In genomic region chr15:66378814-66379430, GRCh38 we compare ENCODE assay signal across 18 cellular contexts. TPM values are rescaled to one million over a fixed set of nuclear protein-coding genes. Genes with fewer than 3 reads are reported as not detected.
DNase-seq lines count a peak whose midpoint lies in the region; ATAC-seq and TF ChIP-seq lines count a peak whose summit lies in the region.
"Had no signal": no experiment of that assay in that cellular context is flagged by ENCODE, and none has a peak within 500 bp of the region (broad histone marks: within the 10 kb centered on the region; RNA-seq: fewer than 3 reads in every experiment).

No MANE protein-coding gene starts in this region.

- intact Hi-C loops in dendritic cell treated with granulocyte-macrophage colony-stimulating factor and Interleukin-4, amounts not matched to agents 40 ng/mL and 50 ng/mL, for 4 days (cut with micrococcal nuclease): no loop called here

- no peak for TF ChIP-seq CTCF in WTC11 (IDR thresholded peaks at IDR 0.05)
- TF ChIP-seq CTCF in progenitor cell of endocrine pancreas (IDR thresholded peaks at IDR 0.05; ENCODE audit: unreplicated experiment): no peak

- ATAC-seq in WTC11: no peak

- POLR2A ChIA-PET in WTC11 (lab: Charles Lee): no interaction called here

- H3K4me1 Mint-ChIP-seq in WTC11 (no peaks in the 10 kb centered on the region), progenitor cell of endocrine pancreas (ENCODE audit: low read depth) (peaks cover 4% of the 10 kb centered on the region)
- H3K4me1 Mint-ChIP-seq in dendritic cell treated with granulocyte-macrophage colony-stimulating factor and Interleukin-4, amounts not matched to agents 40 ng/mL and 50 ng/mL, for 4 days (ENCODE audit: low read depth): no peaks in the 10 kb centered on the region
- H3K4me1 Mint-ChIP-seq: CD4-positive, CD25-positive, alpha-beta regulatory T cell; CD8-positive, alpha-beta memory T cell had no signal

- H3K36me3 Mint-ChIP-seq in WTC11 (peaks cover 7% of the 10 kb centered on the region; the same call in 1 of the 2 replicates), progenitor cell of endocrine pancreas (ENCODE audit: insufficient read depth) (peaks cover 1% of the 10 kb centered on the region)
- H3K36me3 Mint-ChIP-seq in dendritic cell treated with granulocyte-macrophage colony-stimulating factor and Interleukin-4, amounts not matched to agents 40 ng/mL and 50 ng/mL, for 4 days (ENCODE audit: low read depth): no peaks in the 10 kb centered on the region
- H3K36me3 Mint-ChIP-seq: CD14-positive monocyte; CD4-positive, alpha-beta memory T cell; CD4-positive, CD25-positive, alpha-beta regulatory T cell had no signal

- H3K27ac Mint-ChIP-seq in WTC11 (0 out of 2 replicates have a peak overlapping the region, but pooled peaks have one; percentile 36), progenitor cell of endocrine pancreas (peak overlapping the region; percentile 37)
- H3K27ac Mint-ChIP-seq in dendritic cell treated with granulocyte-macrophage colony-stimulating factor and Interleukin-4, amounts not matched to agents 40 ng/mL and 50 ng/mL, for 4 days: peak overlapping the region; percentile 41
- H3K27ac Mint-ChIP-seq: CD4-positive, CD25-positive, alpha-beta regulatory T cell; CD8-positive, alpha-beta memory T cell had no signal

- DNase-seq in WTC11 (ENCODE audit: low spot score): no peak
- DNase-seq in progenitor cell of endocrine pancreas (ENCODE audit: low spot score, unreplicated experiment): no peak
- no peak for DNase-seq in COR-L47 (lab: John Stamatoyannopoulos, UW)
- no peak for DNase-seq in NCI-H69 (lab: John Stamatoyannopoulos, UW)
- DNase-seq in NAMALWA (ENCODE audit: low spot score): no peak
- DNase-seq: 8988T; ACHN; BE2C; C1 segment of cervical spinal cord; Caco-2; Calu3; CD4-positive, alpha-beta memory T cell; CD4-positive, CD25-positive, alpha-beta regulatory T cell; CD8-positive, alpha-beta memory T cell; DMS79 treated with DMSO at 0.1 percent for 48 hours; GF-D8 had no signal

- peaks cover 10% of the 10 kb centered on the region for H3K9me3 Mint-ChIP-seq in WTC11
- peaks cover 10% of the 10 kb centered on the region for H3K9me3 Mint-ChIP-seq in dendritic cell treated with granulocyte-macrophage colony-stimulating factor and Interleukin-4, amounts not matched to agents 40 ng/mL and 50 ng/mL, for 4 days
- peaks cover 5% of the 10 kb centered on the region for H3K9me3 Mint-ChIP-seq in progenitor cell of endocrine pancreas (ENCODE audit: low read depth)

- CTCF ChIA-PET in WTC11 (lab: Charles Lee): no interaction called here

- no peaks in the 10 kb centered on the region; the same call in 1 of the 2 replicates for H3K27me3 Mint-ChIP-seq in WTC11 (ENCODE audit: low read depth)
- H3K27me3 Mint-ChIP-seq in dendritic cell treated with granulocyte-macrophage colony-stimulating factor and Interleukin-4, amounts not matched to agents 40 ng/mL and 50 ng/mL, for 4 days: no peaks in the 10 kb centered on the region
- H3K27me3 Mint-ChIP-seq in progenitor cell of endocrine pancreas: no peaks in the 10 kb centered on the region
- H3K27me3 Mint-ChIP-seq: CD4-positive, alpha-beta memory T cell; CD4-positive, CD25-positive, alpha-beta regulatory T cell had no signal

- H3K4me3 Mint-ChIP-seq in WTC11 (no peak overlapping the region), progenitor cell of endocrine pancreas (ENCODE audit: low read depth) (no peak overlapping the region)
- no peak overlapping the region for H3K4me3 Mint-ChIP-seq in dendritic cell treated with granulocyte-macrophage colony-stimulating factor and Interleukin-4, amounts not matched to agents 40 ng/mL and 50 ng/mL, for 4 days
- H3K4me3 Mint-ChIP-seq: CD14-positive monocyte; CD4-positive, alpha-beta memory T cell; CD4-positive, CD25-positive, alpha-beta regulatory T cell; CD8-positive, alpha-beta memory T cell had no signal

TF ChIP-seq in WTC11, 78 proteins besides CTCF, POLR2A, EP300 and RAD21 (continues in another document):
- TF ChIP-seq ZNF317 (CRISPR knock-in tag; IDR thresholded peaks at IDR 0.05; ENCODE audit: borderline replicate concordance, low read depth) (no peak), ZNF263 (CRISPR knock-in tag; IDR thresholded peaks at IDR 0.05; ENCODE audit: low read depth) (no peak), AR (CRISPR knock-in tag; IDR thresholded peaks at IDR 0.05) (no peak), CREB1 (CRISPR knock-in tag; IDR thresholded peaks at IDR 0.05) (no peak), ZNF121 (CRISPR knock-in tag; IDR thresholded peaks at IDR 0.05) (no peak), ZSCAN18 (CRISPR knock-in tag; IDR thresholded peaks at IDR 0.05) (no peak), NFYB (CRISPR knock-in tag; conservative IDR thresholded peaks at IDR 0.05; ENCODE audit: low read depth) (no peak), ZNF219 (CRISPR knock-in tag; IDR thresholded peaks at IDR 0.05; ENCODE audit: borderline replicate concordance) (no peak), USF1 (CRISPR knock-in tag; IDR thresholded peaks at IDR 0.05) (no peak), IRF2 (CRISPR knock-in tag; IDR thresholded peaks at IDR 0.05; ENCODE audit: borderline replicate concordance, low read depth) (no peak), FOXJ3 (CRISPR knock-in tag; IDR thresholded peaks at IDR 0.05; ENCODE audit: borderline replicate concordance) (no peak), ARID4B (CRISPR knock-in tag; IDR thresholded peaks at IDR 0.05; ENCODE audit: borderline replicate concordance) (no peak)

RNA-seq across cellular contexts. Expression of gene MAP2K1, which starts 7.8 kb away (rescaled TPM):
- total RNA-seq in WTC11 (2021): 89.5 to 93.0 TPM (median 90.4 TPM) in 3 replicates
- total RNA-seq in progenitor cell of endocrine pancreas: 28.6 TPM in 2 replicates

RNA-seq across cellular contexts. Expression of gene TIPIN, which starts 22.4 kb away (rescaled TPM):
- 17.6 to 22.2 TPM (median 19.2 TPM) in 3 replicates for total RNA-seq in WTC11 (2021)
- total RNA-seq in progenitor cell of endocrine pancreas: 10.1 and 11.0 TPM in 2 replicates
